ENCODE assay signal across 8 cellular contexts in the genomic region with DNA sequence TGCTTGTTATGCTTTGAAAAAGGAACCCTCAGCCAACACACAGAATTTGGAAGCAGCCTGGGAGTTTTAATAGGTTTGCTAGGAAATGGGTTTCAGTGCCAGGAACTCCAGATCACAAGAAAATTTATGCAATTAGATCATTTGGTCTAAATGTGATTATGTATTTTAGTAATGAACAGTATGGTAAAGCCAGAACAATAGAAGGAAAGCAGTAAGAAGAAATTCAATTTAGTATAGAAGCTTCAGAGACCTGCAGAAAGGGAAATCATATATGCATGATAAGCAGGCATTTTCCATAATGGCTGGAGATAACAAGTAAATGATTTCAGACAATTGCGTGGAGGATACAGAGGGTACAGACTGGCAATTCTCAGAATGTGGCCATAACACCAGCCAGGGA.
"Had no signal": no experiment of that assay in that cellular context is flagged by ENCODE, and none has a peak within 500 bp of the region (broad histone marks: within the 10 kb centered on the region; RNA-seq: fewer than 3 reads in every experiment).

No MANE protein-coding gene starts in this region.

- H3K9me3 ChIP-seq: HAP-1 had no signal

- H3K36me3 ChIP-seq: HAP-1 had no signal

- H3K4me3 ChIP-seq: HAP-1 had no signal

- H3K27ac ChIP-seq: HL-60 had no signal

- ATAC-seq: HCT116, HepG2 had no signal

- DNase-seq: GOT3, H7, HFFc6, KBM-7 had no signal
